1 cellular context compared by ENCODE assay signal in genomic region chr7:142626420-142627035, GRCh38.
TF ChIP-seq lines count a peak whose summit lies in the region.

No MANE protein-coding gene starts in this region.

TF ChIP-seq in K562, 482 proteins besides CTCF, POLR2A, EP300 and RAD21 (continued from another document and continues in another):
- TF ChIP-seq MGA (IDR thresholded peaks at IDR 0.05), result no peak
- no peak for TF ChIP-seq FOXP4 (CRISPR knock-in tag; IDR thresholded peaks at IDR 0.05; ENCODE audit: borderline replicate concordance)
- no peak for TF ChIP-seq HES1 (IDR thresholded peaks at IDR 0.05; ENCODE audit: low read depth)
- TF ChIP-seq TAF7 (tag; IDR thresholded peaks at IDR 0.05), result no peak
- TF ChIP-seq HDAC6 (IDR thresholded peaks at IDR 0.05; ENCODE audit: low read depth, low read length), result no peak
- TF ChIP-seq ATF6 (CRISPR knock-in tag; IDR thresholded peaks at IDR 0.05), result no peak
- no peak for TF ChIP-seq BDP1 (IDR thresholded peaks at IDR 0.05; ENCODE audit: insufficient read depth, insufficient read length)
- TF ChIP-seq CUX1 (CRISPR knock-in tag; IDR thresholded peaks at IDR 0.05), result no peak
- TF ChIP-seq ZNF41 (CRISPR knock-in tag; conservative IDR thresholded peaks at IDR 0.05), result no peak
- no peak for TF ChIP-seq CGGBP1 (CRISPR knock-in tag; IDR thresholded peaks at IDR 0.05)
- no peak for TF ChIP-seq COPS2 (conservative IDR thresholded peaks at IDR 0.05)
- TF ChIP-seq CREM (IDR thresholded peaks at IDR 0.05; ENCODE audit: low read depth), result 0 out of 2 replicates have a peak, but pooled peaks have one; percentile 33
- TF ChIP-seq JUND (IDR thresholded peaks at IDR 0.05; ENCODE audit: borderline replicate concordance, low read depth, low read length), result 0 out of 2 replicates have a peak, but pooled peaks have one; percentile 26
- TF ChIP-seq JUND (tag; IDR thresholded peaks at IDR 0.05; ENCODE audit: borderline replicate concordance, low read depth, low read length), result no peak
- TF ChIP-seq SP1 (CRISPR knock-in tag; IDR thresholded peaks at IDR 0.05), result no peak
- TF ChIP-seq ZSCAN29 (IDR thresholded peaks at IDR 0.05), result no peak
- no peak for TF ChIP-seq ATF1 (CRISPR knock-in tag; IDR thresholded peaks at IDR 0.05)
- no peak for TF ChIP-seq ATF1 (tag; IDR thresholded peaks at IDR 0.05)
- TF ChIP-seq FOXA3 (CRISPR knock-in tag; conservative IDR thresholded peaks at IDR 0.05 in 1 of 2, IDR thresholded peaks at IDR 0.05 in 1 of 2), result no peak
- no peak for TF ChIP-seq SOX6 (IDR thresholded peaks at IDR 0.05)
- no peak for TF ChIP-seq FOXM1 (IDR thresholded peaks at IDR 0.05; ENCODE audit: low read depth)
- TF ChIP-seq FOXM1 (CRISPR knock-in tag; IDR thresholded peaks at IDR 0.05; ENCODE audit: low read depth), result no peak
- TF ChIP-seq ZNF449 (CRISPR knock-in tag; IDR thresholded peaks at IDR 0.05), result no peak
- no peak for TF ChIP-seq IFI16 (CRISPR knock-in tag; IDR thresholded peaks at IDR 0.05)
- TF ChIP-seq NR3C1 (CRISPR knock-in tag; IDR thresholded peaks at IDR 0.05), result no peak
- peak; percentile 37; the same call in 1 of the 2 replicates for TF ChIP-seq FOSL1 (tag; conservative IDR thresholded peaks at IDR 0.05)
- no peak for TF ChIP-seq KDM1A (IDR thresholded peaks at IDR 0.05)
- no peak for TF ChIP-seq MYNN (IDR thresholded peaks at IDR 0.05)
- no peak for TF ChIP-seq MYNN (CRISPR knock-in tag; IDR thresholded peaks at IDR 0.05)
- no peak for TF ChIP-seq PBX2 (CRISPR knock-in tag; IDR thresholded peaks at IDR 0.05; ENCODE audit: low read depth)
- 0 out of 2 replicates have a peak, but pooled peaks have one; percentile 22 for TF ChIP-seq PBX2 (tag; conservative IDR thresholded peaks at IDR 0.05; ENCODE audit: low read depth)
- TF ChIP-seq TRIM28 (IDR thresholded peaks at IDR 0.05), result no peak
